Comparison of ENCODE assay signal across 8 cellular contexts in genomic region chr2:237688081-237688480, GRCh38.
DNase-seq lines count a peak whose midpoint lies in the region; ATAC-seq, FAIRE-seq and TF ChIP-seq lines count a peak whose summit lies in the region.
"Had no signal": no experiment of that assay in that cellular context is flagged by ENCODE, and none has a peak within 500 bp of the region (broad histone marks: within the 10 kb centered on the region; RNA-seq: fewer than 3 reads in every experiment).

No MANE protein-coding gene starts in this region.

- peaks cover 14% of the 10 kb centered on the region for H3K79me2 ChIP-seq in PC-3 (ENCODE audit: low read length)
- H3K79me2 ChIP-seq in HepG2 (ENCODE audit: insufficient read depth, low read length), result peaks cover 4% of the 10 kb centered on the region

- TF ChIP-seq CTCF in PC-3 (conservative IDR thresholded peaks at IDR 0.05; ENCODE audit: low read depth, low read length) (no peak), HepG2 (CRISPR knock-in tag; IDR thresholded peaks at IDR 0.05) (no peak), stomach (IDR thresholded peaks at IDR 0.05) (no peak)

- intact Hi-C loops in PC-3 (cut with micrococcal nuclease) (no loop called here), HepG2 (cut with micrococcal nuclease; ENCODE audit: unreplicated experiment) (loop anchor here (5.0 kb wide), 1 partner anchor 176 kb away; no protein-coding TSS in a partner anchor), stomach (cut with DNase I; ENCODE audit: low total_unique reads) (no loop called here), sciatic nerve (cut with DNase I) (no loop called here)

- WGBS in HepG2 (ENCODE audit: low lambda C conversion rate), result 15% methylated on average over 1 of the region's 1 CpG
- 58 to 86% (median 67%) methylated on average over 1 of the region's 1 CpG for WGBS in stomach, 5 donors

- H3K36me3 ChIP-seq in PC-3 (ENCODE audit: low read depth, low read length) (no peaks in the 10 kb centered on the region), adipocyte (ENCODE audit: control insufficient read depth, insufficient read depth, low read length, severe bottlenecking) (no peaks in the 10 kb centered on the region), HepG2 (replicated peaks in 1 of 2; ENCODE audit: control insufficient read depth in 1 of 2, insufficient read depth in 2 of 2, low read length in 2 of 2) (no peaks in the 10 kb centered on the region), stomach (no peaks in the 10 kb centered on the region)

- no peak for FAIRE-seq in HepG2 (lab: Jason Lieb, UNC)

- TF ChIP-seq POLR2A in HepG2 (IDR thresholded peaks at IDR 0.05; ENCODE audit: insufficient read depth in 1 of 2, low read depth in 2 of 2, low read length in 2 of 2) (no peak), stomach (IDR thresholded peaks at IDR 0.05) (no peak)

- TF ChIP-seq EP300 in HepG2 (IDR thresholded peaks at IDR 0.05; ENCODE audit: low read depth in 2 of 2, low read length in 2 of 2) (no peak), HepG2 (CRISPR knock-in tag; IDR thresholded peaks at IDR 0.05; ENCODE audit: borderline replicate concordance) (no peak), stomach (IDR thresholded peaks at IDR 0.05) (no peak)

- H3K4me1 ChIP-seq in PC-3 (ENCODE audit: insufficient read depth, low read length), result peaks cover 42% of the 10 kb centered on the region
- peaks cover 30% of the 10 kb centered on the region for H3K4me1 ChIP-seq in adipocyte (ENCODE audit: control insufficient read depth, insufficient read depth, low read length)
- peaks cover 67% of the 10 kb centered on the region for H3K4me1 ChIP-seq in HepG2 (ENCODE audit: insufficient read depth, low read length)
- peaks cover 28 to 57% (median 43%) of the 10 kb centered on the region in 4 donors for H3K4me1 ChIP-seq in stomach

- BruUV-seq in PC-3 (replicated peaks; lab: Mats Ljungman, UMichigan), result no TSS peak
- no TSS peak for BruUV-seq in HepG2 (replicated peaks; lab: Mats Ljungman, UMichigan)

- CTCF ChIA-PET in PC-3 (lab: Charles Lee) (interaction anchor here (0.6 to 2.0 kb wide), 3 partner anchors 14 to 56 kb away, joined by 5 to 9 read pairs (median 9); no protein-coding TSS in a partner anchor), HepG2 (lab: Yijun Ruan, JAX; ENCODE audit: low intra/inter-chr PET ratio, low total read pairs) (interaction anchor here (3.8 kb wide), 1 partner anchor 56 kb away, joined by 22 read pairs; no protein-coding TSS in a partner anchor)

- H3K9me3 ChIP-seq in PC-3 (ENCODE audit: low read length) (no peaks in the 10 kb centered on the region), adipocyte (ENCODE audit: control insufficient read depth, low read length) (no peaks in the 10 kb centered on the region), HepG2 (ENCODE audit: low read length) (no peaks in the 10 kb centered on the region), stomach (no peaks in the 10 kb centered on the region)

- no peaks in the 10 kb centered on the region for H3K9me2 ChIP-seq in PC-3 (replicated peaks; ENCODE audit: low read length)

- H3K27ac ChIP-seq in PC-3 (ENCODE audit: low read length), result peak overlapping the region; percentile 90
- no peak overlapping the region for H3K27ac ChIP-seq in HepG2 (ENCODE audit: extremely low read length, insufficient read depth, low read length)
- H3K27ac ChIP-seq in stomach, result peak overlapping the region; percentile 34 to 98 (median 95)

- no peak overlapping the region for H2AFZ ChIP-seq in PC-3 (ENCODE audit: low read length)
- H2AFZ ChIP-seq in HepG2 (ENCODE audit: low read length), result no peak overlapping the region

- no peak for ATAC-seq in PC-3
- no peak for ATAC-seq in HepG2
- ATAC-seq in sciatic nerve, result no peak

- peak overlapping the region; percentile 25; the same call in 1 of the 2 replicates for H3K4me3 ChIP-seq in PC-3 (ENCODE audit: low read length)
- peak overlapping the region; percentile 52 for H3K4me3 ChIP-seq in adipocyte (ENCODE audit: low read length)
- H3K4me3 ChIP-seq in HepG2 (replicated peaks in 1 of 3; ENCODE audit: insufficient read depth in 1 of 3, low read depth in 2 of 3, low read length in 3 of 3), result no peak overlapping the region
- H3K4me3 ChIP-seq in stomach, result no peak overlapping the region

- no peaks in the 10 kb centered on the region for H3F3A ChIP-seq in PC-3 (ENCODE audit: low read length, unreplicated experiment)

- POLR2A ChIA-PET in PC-3 (lab: Charles Lee; ENCODE audit: unreplicated experiment) (interaction anchor here (0.7 kb wide), 1 partner anchor 29 kb away, joined by 16 read pairs; no protein-coding TSS in a partner anchor), HepG2 (lab: Yijun Ruan, JAX) (no interaction called here)

- TF ChIP-seq RAD21 in HepG2 (CRISPR knock-in tag; IDR thresholded peaks at IDR 0.05), result no peak

- H3K9ac ChIP-seq in PC-3 (ENCODE audit: low read length) (peak overlapping the region; percentile 44), adipocyte (ENCODE audit: low read length) (peak overlapping the region; percentile 73), HepG2 (ENCODE audit: insufficient read depth, low read depth, low read length) (no peak overlapping the region)

- in situ Hi-C loops in HepG2 (cut with HindIII; ENCODE audit: extremely low pct_ligation_motif_present, low pct_unique_long_range_greater_than_20kb), result no loop called here

- H3K27me3 ChIP-seq in PC-3 (ENCODE audit: low read length) (no peaks in the 10 kb centered on the region), adipocyte (replicated peaks; ENCODE audit: control insufficient read depth, insufficient read depth, low read length) (no peaks in the 10 kb centered on the region), HepG2 (ENCODE audit: control insufficient read depth in 1 of 2, insufficient read depth in 2 of 2, low read length in 2 of 2) (no peaks in the 10 kb centered on the region; a peak in 1 of 5 replicates), stomach (no peaks in the 10 kb centered on the region)

- DNase-seq in PC-3 (no peak), adipocyte (ENCODE audit: low read depth) (no peak), HepG2 (ENCODE audit: low spot score) (no peak), stomach (no peak), SKM-1 (lab: John Stamatoyannopoulos, UW; ENCODE audit: unreplicated experiment) (no peak), NCI-H1105 (lab: John Stamatoyannopoulos, UW) (no peak), sciatic nerve (ENCODE audit: low spot score) (no peak)
- DNase-seq: NCI-H526 treated with DMSO at 0.1 percent for 48 hours had no signal

- H4K20me1 ChIP-seq in PC-3 (ENCODE audit: low read length) (no peaks in the 10 kb centered on the region), HepG2 (ENCODE audit: insufficient read depth, low read length) (no peaks in the 10 kb centered on the region)

- H3K4me2 ChIP-seq in PC-3 (ENCODE audit: low read length) (peak overlapping the region; percentile 65), HepG2 (ENCODE audit: low read depth, low read length) (peak overlapping the region; percentile 9; the same call in 1 of the 2 replicates)

TF ChIP-seq in HepG2, 621 proteins besides CTCF, POLR2A, EP300 and RAD21 (continues in another document):
- TF ChIP-seq ZKSCAN8 (CRISPR knock-in tag; IDR thresholded peaks at IDR 0.05; ENCODE audit: borderline replicate concordance) (no peak), NBN (conservative IDR thresholded peaks at IDR 0.05) (no peak), ZNF598 (CRISPR knock-in tag; IDR thresholded peaks at IDR 0.05; ENCODE audit: borderline replicate concordance) (0 out of 2 replicates have a peak, but pooled peaks have one; percentile 12), ZFAT (CRISPR knock-in tag; conservative IDR thresholded peaks at IDR 0.05) (no peak), ZNF432 (CRISPR knock-in tag; IDR thresholded peaks at IDR 0.05; ENCODE audit: borderline replicate concordance) (no peak), ZNF670 (CRISPR knock-in tag; IDR thresholded peaks at IDR 0.05; ENCODE audit: borderline replicate concordance) (peak; percentile 80; the same call in 1 of the 2 replicates), TERF1 (CRISPR knock-in tag; IDR thresholded peaks at IDR 0.05) (no peak), PBX3 (CRISPR knock-in tag; IDR thresholded peaks at IDR 0.05; ENCODE audit: borderline replicate concordance) (no peak), ZNF33A (CRISPR knock-in tag; IDR thresholded peaks at IDR 0.05; ENCODE audit: borderline replicate concordance) (no peak), ZNF800 (CRISPR knock-in tag; IDR thresholded peaks at IDR 0.05) (no peak), ZNF251 (CRISPR knock-in tag; IDR thresholded peaks at IDR 0.05) (no peak), MAFG (CRISPR knock-in tag; IDR thresholded peaks at IDR 0.05) (no peak), ZNF30 (CRISPR knock-in tag; IDR thresholded peaks at IDR 0.05) (no peak)

Comparison
In these comparisons a context has a peak if more than half of its experiments do, and no peak if none do; other contexts are left out.
1. H3K4me3 ChIP-seq: peak in PC-3 (single experiment) and adipocyte (single experiment); none in HepG2 (0 of 3) and stomach (0 of 4).